Comparison of ENCODE assay signal across 1 cellular context in genomic region chr11:1574256-1575242, GRCh38.
TF ChIP-seq lines count a peak whose summit lies in the region.

No MANE protein-coding gene starts in this region.

TF ChIP-seq in GM23338, 12 proteins besides CTCF, POLR2A, EP300 and RAD21:
- TF ChIP-seq CREB1 (CRISPR knock-in tag; IDR thresholded peaks at IDR 0.05; ENCODE audit: low read depth) (no peak), EZH2 (IDR thresholded peaks at IDR 0.05; ENCODE audit: low read depth, unreplicated experiment) (no peak), REST (IDR thresholded peaks at IDR 0.05; ENCODE audit: unreplicated experiment) (no peak), ETS1 (IDR thresholded peaks at IDR 0.05) (no peak), STAT1 (IDR thresholded peaks at IDR 0.05; ENCODE audit: unreplicated experiment) (no peak), ZNF462 (CRISPR knock-in tag; IDR thresholded peaks at IDR 0.05) (no peak), POLR2AphosphoS5 (IDR thresholded peaks at IDR 0.05; ENCODE audit: low read depth) (no peak), JUNB (IDR thresholded peaks at IDR 0.05; ENCODE audit: unreplicated experiment) (no peak), EZH2phosphoT487 (IDR thresholded peaks at IDR 0.05; ENCODE audit: unreplicated experiment) (no peak), NANOG (IDR thresholded peaks at IDR 0.05; ENCODE audit: borderline replicate concordance) (no peak), ZNF331 (CRISPR knock-in tag; IDR thresholded peaks at IDR 0.05; ENCODE audit: low read depth) (no peak), ZNF114 (CRISPR knock-in tag; IDR thresholded peaks at IDR 0.05) (no peak)
